In the genomic region with DNA sequence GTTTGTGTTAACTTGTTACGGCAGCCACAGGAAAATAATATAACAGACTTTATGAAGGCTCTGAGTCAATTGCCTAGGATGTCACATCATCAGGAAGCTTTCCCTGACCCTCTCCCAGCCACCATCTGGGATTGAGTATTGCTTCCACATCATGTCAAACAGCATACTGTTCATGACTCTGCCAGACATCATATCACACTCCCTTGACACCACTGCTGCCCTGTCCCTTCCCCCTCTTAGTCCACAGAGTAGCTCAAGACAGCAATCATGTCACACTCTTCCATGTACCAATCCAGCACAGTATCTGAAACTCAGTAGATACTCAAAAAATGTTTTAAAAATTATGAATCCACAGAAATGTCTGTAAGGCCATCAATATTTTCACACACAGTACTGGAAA, we compare ENCODE assay signal across 19 cellular contexts.
"Had no signal": no experiment of that assay in that cellular context is flagged by ENCODE, and none has a peak within 500 bp of the region (broad histone marks: within the 10 kb centered on the region; RNA-seq: fewer than 3 reads in every experiment).

No MANE protein-coding gene starts in this region.

- ATAC-seq: pancreas; sciatic nerve; stimulated activated memory B cell treated with anti-CD40 and anti-IgM and Interleukin-4, amounts not matched to agents 10 μg/mL and 1 μg/mL and 100 μg/mL, for 72 hours had no signal

- H3K36me3 Mint-ChIP-seq: naive B cell; stimulated activated memory B cell treated with anti-CD40 and anti-IgM and Interleukin-4, amounts not matched to agents 10 μg/mL and 1 μg/mL and 100 μg/mL, for 72 hours had no signal

- H3K4me3 Mint-ChIP-seq: endodermal cell; immature natural killer cell; nephron; stimulated activated memory B cell treated with anti-CD40 and anti-IgM and Interleukin-4, amounts not matched to agents 10 μg/mL and 1 μg/mL and 100 μg/mL, for 72 hours; stimulated activated naive CD8-positive, alpha-beta T cell treated with anti-CD3 and anti-CD28 coated beads, Interleukin-15, Interleukin-2, amounts not matched to agents 100 ng/mL and 50 ng/mL, for 24 hours had no signal

- H3K4me1 ChIP-seq: pancreas, spleen, tibial artery had no signal

- H3K9me3 ChIP-seq: pancreas, spleen, tibial artery had no signal

- H3K27me3 ChIP-seq: pancreas, spleen, tibial artery had no signal

- H3K36me3 ChIP-seq: pancreas, spleen, tibial artery had no signal

- H3K4me3 ChIP-seq: coronary artery, pancreas, spleen, tibial artery had no signal

- H3K27ac Mint-ChIP-seq: endodermal cell; immature natural killer cell; naive B cell; progenitor cell of endocrine pancreas; stimulated activated memory B cell treated with anti-CD40 and anti-IgM and Interleukin-4, amounts not matched to agents 10 μg/mL and 1 μg/mL and 100 μg/mL, for 72 hours; stimulated activated naive CD8-positive, alpha-beta T cell treated with anti-CD3 and anti-CD28 coated beads, Interleukin-15, Interleukin-2, amounts not matched to agents 100 ng/mL and 50 ng/mL, for 24 hours had no signal

- H3K27me3 Mint-ChIP-seq: naive B cell; progenitor cell of endocrine pancreas; stimulated activated memory B cell treated with anti-CD40 and anti-IgM and Interleukin-4, amounts not matched to agents 10 μg/mL and 1 μg/mL and 100 μg/mL, for 72 hours; stimulated activated naive CD8-positive, alpha-beta T cell treated with anti-CD3 and anti-CD28 coated beads, Interleukin-15, Interleukin-2, amounts not matched to agents 100 ng/mL and 50 ng/mL, for 24 hours had no signal

- H3K4me1 Mint-ChIP-seq: immature natural killer cell; naive B cell; stimulated activated memory B cell treated with anti-CD40 and anti-IgM and Interleukin-4, amounts not matched to agents 10 μg/mL and 1 μg/mL and 100 μg/mL, for 72 hours had no signal

- H3K27ac ChIP-seq: coronary artery, pancreas, spleen, tibial artery had no signal

- H3K9me3 Mint-ChIP-seq: endodermal cell had no signal

- DNase-seq: effector CD4-positive, alpha-beta T cell; endodermal cell; erythroblast; immature natural killer cell; mesendoderm; naive B cell; occipital lobe; pancreas; spleen; stimulated activated CD4-positive, alpha-beta T cell treated with anti-CD3 and anti-CD28 coated beads, Interleukin-15, amount 100 ng/mL, for 24 hours; stimulated activated CD4-positive, alpha-beta T cell treated with anti-CD3 and anti-CD28 coated beads, Interleukin-1b, Interleukin-23, amount 100 ng/mL, for 48 hours; stimulated activated CD4-positive, alpha-beta T cell treated with anti-CD3 and anti-CD28 coated beads, Interleukin-4, amount 100 ng/mL, for 24 hours; tibial artery had no signal
